ENCODE assay signal across 8 cellular contexts in the genomic region with DNA sequence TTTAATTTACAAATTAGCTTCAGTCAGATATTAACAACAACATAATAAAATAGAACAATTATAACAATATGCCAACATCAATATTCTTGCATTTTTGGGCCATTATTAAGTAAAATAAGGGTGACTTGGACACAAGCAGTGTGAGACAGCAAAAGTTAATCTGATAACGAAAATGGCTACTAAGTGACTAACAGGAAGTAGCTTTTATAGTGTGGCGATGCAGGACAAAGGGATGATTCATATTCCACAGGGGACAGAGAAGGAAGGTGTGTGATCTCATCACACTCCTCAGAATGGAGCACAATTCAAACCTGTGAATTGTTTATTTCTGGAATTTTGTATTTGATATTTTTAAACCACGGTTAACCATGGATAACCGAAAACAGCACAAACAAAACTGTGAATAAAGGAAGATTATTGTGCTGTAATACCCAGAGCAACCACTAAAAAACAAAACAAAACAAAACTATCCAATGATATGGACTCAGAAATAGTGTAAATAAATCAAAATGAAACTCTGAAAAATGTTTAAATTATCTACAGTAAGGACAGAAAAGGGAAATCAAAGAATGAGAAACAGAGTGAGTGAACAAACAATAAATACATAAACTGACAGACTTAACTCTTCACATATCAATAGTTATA.
A peak's percentile ranks its signal among the peaks of the same experiment; 100 is the strongest.
DNase-seq lines count a peak whose midpoint lies in the region; ATAC-seq and TF ChIP-seq lines count a peak whose summit lies in the region.

No MANE protein-coding gene starts in this region.

- H3K27me3 Mint-ChIP-seq in progenitor cell of endocrine pancreas: no peaks in the 10 kb centered on the region

- no peaks in the 10 kb centered on the region for H3K9me3 ChIP-seq in effector memory CD4-positive, alpha-beta T cell (ENCODE audit: control insufficient read depth, low read length)

- no peaks in the 10 kb centered on the region for H3K36me3 ChIP-seq in effector memory CD4-positive, alpha-beta T cell (ENCODE audit: control insufficient read depth, insufficient read depth, low read length)

- H3K27ac Mint-ChIP-seq in progenitor cell of endocrine pancreas: no peak overlapping the region

- no peak overlapping the region for H3K4me3 Mint-ChIP-seq in progenitor cell of endocrine pancreas (ENCODE audit: low read depth)

- peak; percentile 37 for TF ChIP-seq CTCF in progenitor cell of endocrine pancreas (IDR thresholded peaks at IDR 0.05; ENCODE audit: unreplicated experiment)

- DNase-seq in GM04503 (ENCODE audit: low read depth): peak; percentile 21
- peak; percentile 27 for DNase-seq in NCI-H748 (lab: John Stamatoyannopoulos, UW; ENCODE audit: unreplicated experiment)
- DNase-seq in dermis microvascular lymphatic vessel endothelial cell (ENCODE audit: low read depth in 2 of 2): peak; percentile 74 to 93
- no peak for DNase-seq in progenitor cell of endocrine pancreas (ENCODE audit: low spot score, unreplicated experiment)
- DNase-seq in effector memory CD4-positive, alpha-beta T cell: no peak
- no peak for DNase-seq in NCI-H1436 (lab: John Stamatoyannopoulos, UW)
- no peak for DNase-seq in NCI-H345 (lab: John Stamatoyannopoulos, UW)

- no peak overlapping the region for H3K4me3 ChIP-seq in effector memory CD4-positive, alpha-beta T cell (ENCODE audit: insufficient read depth, low read depth, low read length, poor library complexity, severe bottlenecking)

- no peaks in the 10 kb centered on the region for H3K4me1 ChIP-seq in effector memory CD4-positive, alpha-beta T cell (ENCODE audit: control insufficient read depth, insufficient read depth, low read length, poor library complexity, severe bottlenecking)

- no peak for ATAC-seq in GM18498 (IDR thresholded peaks at IDR 0.05; ENCODE audit: unreplicated experiment)

- H3K36me3 Mint-ChIP-seq in progenitor cell of endocrine pancreas (ENCODE audit: insufficient read depth): no peaks in the 10 kb centered on the region

- no peaks in the 10 kb centered on the region for H3K27me3 ChIP-seq in effector memory CD4-positive, alpha-beta T cell (replicated peaks; ENCODE audit: control insufficient read depth, insufficient read depth, low read length, poor library complexity, severe bottlenecking)

- H3K27ac ChIP-seq in effector memory CD4-positive, alpha-beta T cell (ENCODE audit: insufficient read depth, low read length, poor library complexity, severe bottlenecking): no peak overlapping the region

- no peaks in the 10 kb centered on the region for H3K4me1 Mint-ChIP-seq in progenitor cell of endocrine pancreas (ENCODE audit: low read depth)

- H3K9me3 Mint-ChIP-seq in progenitor cell of endocrine pancreas (ENCODE audit: low read depth): no peaks in the 10 kb centered on the region

Comparison
In these comparisons a context has a peak if more than half of its experiments do, and no peak if none do; other contexts are left out.
1. DNase-seq: peak in GM04503 (single experiment), NCI-H748 (single experiment) and dermis microvascular lymphatic vessel endothelial cell (2 of 2); none in progenitor cell of endocrine pancreas (single experiment), effector memory CD4-positive, alpha-beta T cell (0 of 3), NCI-H1436 (single experiment) and NCI-H345 (single experiment).